Comparison of ENCODE assay signal across 8 cellular contexts in genomic region chr10:95841711-95842498, GRCh38.
A peak's percentile ranks its signal among the peaks of the same experiment; 100 is the strongest.
DNase-seq lines count a peak whose midpoint lies in the region; ATAC-seq, FAIRE-seq and TF ChIP-seq lines count a peak whose summit lies in the region.

No MANE protein-coding gene starts in this region.

- intact Hi-C loops in activated CD8-positive, alpha-beta T cell treated with anti-CD3 and anti-CD28 coated beads for 36 hours (cut with micrococcal nuclease) = loop anchor here (1.0 kb wide), 1 partner anchor 148 kb away; no protein-coding TSS in a partner anchor
- intact Hi-C loops in pancreas (cut with DNase I) = no loop called here

- peaks cover 14% of the 10 kb centered on the region for H3K4me1 Mint-ChIP-seq in activated CD8-positive, alpha-beta T cell treated with anti-CD3 and anti-CD28 coated beads for 36 hours (ENCODE audit: low read depth)

- WGBS in pancreas, 2 donors = 27 to 30% methylated on average over 7 of the region's 7 CpGs

- TF ChIP-seq POLR2A in H54 (IDR thresholded peaks at IDR 0.05; ENCODE audit: low read depth, low read length) = no peak

- POLR2A ChIA-PET in activated CD8-positive, alpha-beta T cell treated with anti-CD3 and anti-CD28 coated beads for 36 hours (lab: Charles Lee) = interaction anchor here (1.3 kb wide), 1 partner anchor 149 kb away, joined by 7 read pairs; the partner anchor contains the start of gene TCTN3

- CTCF ChIA-PET in activated CD8-positive, alpha-beta T cell treated with anti-CD3 and anti-CD28 coated beads for 36 hours (lab: Charles Lee) = interaction anchor here (0.6 to 15.6 kb wide), 32 partner anchors 8 to 468 kb away, joined by 3 to 262 read pairs (median 4); partner anchors contain the start of genes ENTPD1 and TCTN3

- peaks cover 3% of the 10 kb centered on the region for H3K27me3 Mint-ChIP-seq in activated CD8-positive, alpha-beta T cell treated with anti-CD3 and anti-CD28 coated beads for 36 hours

- peak overlapping the region in 1 of 4 donors; percentile 3 for H3K27ac ChIP-seq in pancreas

- H3K4me1 ChIP-seq in pancreas = peaks cover 0 to 4% (median 0%) of the 10 kb centered on the region in 3 donors

- H3K36me3 ChIP-seq in pancreas = no peaks in the 10 kb centered on the region

- H3K4me3 ChIP-seq in pancreas = no peak overlapping the region

- H3K36me3 Mint-ChIP-seq in activated CD8-positive, alpha-beta T cell treated with anti-CD3 and anti-CD28 coated beads for 36 hours (ENCODE audit: low read depth) = no peaks in the 10 kb centered on the region

- DNase-seq in NCI-H82 (lab: John Stamatoyannopoulos, UW) (peak; percentile 78), NCI-H82 treated with DMSO at 0.1 percent for 48 hours (lab: John Stamatoyannopoulos, UW; ENCODE audit: unreplicated experiment) (no peak), H54 (ENCODE audit: insufficient read length, low spot score) (peak; percentile 19), NCI-H2081 treated with DMSO at 0.1 percent for 48 hours (lab: John Stamatoyannopoulos, UW) (peak; percentile 22), frontal cortex (ENCODE audit: low spot score in 2 of 2) (peak in 1 of 2 donors; percentile 35), pancreas (no peak)
- peak; percentile 66 for DNase-seq in activated CD8-positive, alpha-beta T cell treated with anti-CD3 and anti-CD28 coated beads for 36 hours

- ATAC-seq in activated CD8-positive, alpha-beta T cell treated with anti-CD3 and anti-CD28 coated beads for 36 hours = peak; percentile 69
- ATAC-seq in pancreas (peak; percentile 58 to 83 (median 75)), GM21717 (IDR thresholded peaks at IDR 0.05; ENCODE audit: unreplicated experiment) (no peak)

- no peak overlapping the region for H3K4me3 Mint-ChIP-seq in activated CD8-positive, alpha-beta T cell treated with anti-CD3 and anti-CD28 coated beads for 36 hours

- peak; percentile 33 for FAIRE-seq in H54 (lab: Jason Lieb, UNC)
- peak; percentile 81 for FAIRE-seq in frontal cortex (lab: Jason Lieb, UNC)
- peak; percentile 91 for FAIRE-seq in pancreas (lab: Jason Lieb, UNC)

- no peaks in the 10 kb centered on the region for H3K9me3 Mint-ChIP-seq in activated CD8-positive, alpha-beta T cell treated with anti-CD3 and anti-CD28 coated beads for 36 hours

- no peaks in the 10 kb centered on the region for H3K27me3 ChIP-seq in pancreas

- no peaks in the 10 kb centered on the region for H3K9me3 ChIP-seq in pancreas

- peak; percentile 77 for TF ChIP-seq CTCF in activated CD8-positive, alpha-beta T cell treated with anti-CD3 and anti-CD28 coated beads for 36 hours (IDR thresholded peaks at IDR 0.05)
- TF ChIP-seq CTCF in pancreas (IDR thresholded peaks at IDR 0.05) = peak; percentile 13 to 38 (median 26)

- H3K27ac Mint-ChIP-seq in activated CD8-positive, alpha-beta T cell treated with anti-CD3 and anti-CD28 coated beads for 36 hours = peak overlapping the region; percentile 17

Comparison
In these comparisons a context has a peak if more than half of its experiments do, and no peak if none do; other contexts are left out.
1. DNase-seq: peak in NCI-H82 (single experiment), H54 (single experiment), NCI-H2081 treated with DMSO at 0.1 percent for 48 hours (single experiment) and activated CD8-positive, alpha-beta T cell treated with anti-CD3 and anti-CD28 coated beads for 36 hours (single experiment); none in NCI-H82 treated with DMSO at 0.1 percent for 48 hours (single experiment) and pancreas (0 of 6).